ENCODE assay signal across 16 cellular contexts in genomic region chr11:36458129-36458918, GRCh38. TPM values are rescaled to one million over a fixed set of nuclear protein-coding genes. Genes with fewer than 3 reads are reported as not detected.
A peak's percentile ranks its signal among the peaks of the same experiment; 100 is the strongest.
DNase-seq lines count a peak whose midpoint lies in the region; ATAC-seq and TF ChIP-seq lines count a peak whose summit lies in the region.
"Had no signal": no experiment of that assay in that cellular context is flagged by ENCODE, and none has a peak within 500 bp of the region (broad histone marks: within the 10 kb centered on the region; RNA-seq: fewer than 3 reads in every experiment).

No MANE protein-coding gene starts in this region.

- no peaks in the 10 kb centered on the region for H3K9me3 Mint-ChIP-seq in endodermal cell
- H3K9me3 Mint-ChIP-seq in T-cell: no peaks in the 10 kb centered on the region
- H3K9me3 Mint-ChIP-seq: CD4-positive, alpha-beta memory T cell had no signal

- H3K9ac ChIP-seq in BLaER1 treated with 17β-estradiol and CSF1 and Interleukin-3, amounts not matched to agents 10 nM and 100 nM: no peak overlapping the region
- H3K9ac ChIP-seq in IMR-90 (ENCODE audit: low read depth, low read length) (no peak overlapping the region), endodermal cell (ENCODE audit: extremely low read depth, low read length, poor library complexity, severe bottlenecking) (no peak overlapping the region), neuronal stem cell (ENCODE audit: low read depth, low read length, poor library complexity) (no peak overlapping the region)
- H3K9ac ChIP-seq: SK-N-SH had no signal

- H3K27me3 Mint-ChIP-seq in endodermal cell (ENCODE audit: insufficient read depth) (peaks cover 57% of the 10 kb centered on the region), T-cell (peaks cover 0 to 3% of the 10 kb centered on the region in 2 donors)
- H3K27me3 Mint-ChIP-seq: CD4-positive, alpha-beta memory T cell had no signal

- H4K8ac ChIP-seq in IMR-90 (ENCODE audit: low read depth in 2 of 2, low read length in 2 of 2) (no peak overlapping the region), neuronal stem cell (ENCODE audit: low read depth, low read length) (peak overlapping the region; percentile 29)

- H2AK5ac ChIP-seq in IMR-90 (ENCODE audit: low read depth, low read length) (peak overlapping the region; percentile 64; the same call in 1 of the 2 replicates), neuronal stem cell (ENCODE audit: low read depth, low read length) (peak overlapping the region; percentile 43)

- in situ Hi-C loops in IMR-90 (cut with MboI; ENCODE audit: low sequenced_read_pairs): loop anchor here (25.0 kb wide), 1 partner anchor 846 kb away; the partner anchor contains the start of gene FJX1

- BruUV-seq in IMR-90 (replicated peaks; lab: Mats Ljungman, UMichigan): no TSS peak
- BruUV-seq in A673 (replicated peaks; lab: Mats Ljungman, UMichigan): no TSS peak

- TF ChIP-seq EP300 in suprapubic skin (IDR thresholded peaks at IDR 0.05): no peak

- ATAC-seq in IMR-90 (ENCODE audit: low read depth) (no peak), T-cell (replicated peaks in 1 of 4) (no peak)

- H3K27ac ChIP-seq in BLaER1 treated with 17β-estradiol and CSF1 and Interleukin-3, amounts not matched to agents 10 nM and 100 nM: no peak overlapping the region
- H3K27ac ChIP-seq in IMR-90 (ENCODE audit: insufficient read depth, low read length): no peak overlapping the region
- no peak overlapping the region for H3K27ac ChIP-seq in endodermal cell (ENCODE audit: low read depth, low read length)
- no peak overlapping the region for H3K27ac ChIP-seq in neuronal stem cell (replicated peaks; ENCODE audit: low read length)
- no peak overlapping the region for H3K27ac ChIP-seq in A673 (ENCODE audit: low read depth, low read length, poor library complexity, severe bottlenecking)
- no peak overlapping the region for H3K27ac ChIP-seq in suprapubic skin
- H3K27ac ChIP-seq: Peyer's patch had no signal

- H3K4ac ChIP-seq in IMR-90 (ENCODE audit: low read depth, low read length) (peak overlapping the region; percentile 39), neuronal stem cell (ENCODE audit: low read length) (no peak overlapping the region)

- no peak overlapping the region for H3K4me3 Mint-ChIP-seq in endodermal cell
- H3K4me3 Mint-ChIP-seq in T-cell: no peak overlapping the region

- peaks cover 4 to 23% (median 14%) of the 10 kb centered on the region in 11 experiments; a peak in 17 of 22 replicates for H3K36me3 ChIP-seq in BLaER1 treated with 17β-estradiol and CSF1 and Interleukin-3, amounts not matched to agents 10 nM and 100 nM
- H3K36me3 ChIP-seq in IMR-90 (ENCODE audit: control insufficient read depth, insufficient read depth, low read length) (no peaks in the 10 kb centered on the region), endodermal cell (ENCODE audit: control insufficient read depth, insufficient read depth, low read length) (no peaks in the 10 kb centered on the region), neuronal stem cell (replicated peaks in 1 of 2; ENCODE audit: control insufficient read depth in 2 of 2, insufficient read depth in 2 of 2, low read length in 2 of 2) (peaks cover 7 to 74% of the 10 kb centered on the region in 2 donors), A673 (ENCODE audit: insufficient read depth, low read length, poor library complexity, severe bottlenecking) (peaks cover 3% of the 10 kb centered on the region), suprapubic skin (no peaks in the 10 kb centered on the region)

- peaks cover 46 to 54% (median 51%) of the 10 kb centered on the region in 10 experiments for H3K4me1 ChIP-seq in BLaER1 treated with 17β-estradiol and CSF1 and Interleukin-3, amounts not matched to agents 10 nM and 100 nM
- peaks cover 34% of the 10 kb centered on the region for H3K4me1 ChIP-seq in IMR-90 (ENCODE audit: control insufficient read depth, insufficient read depth, low read length)
- H3K4me1 ChIP-seq in endodermal cell (ENCODE audit: control insufficient read depth, insufficient read depth, low read length): peaks cover 18% of the 10 kb centered on the region
- H3K4me1 ChIP-seq in neuronal stem cell (ENCODE audit: control insufficient read depth in 2 of 2, insufficient read depth in 1 of 2, low read depth in 1 of 2, low read length in 2 of 2): peaks cover 29 to 34% of the 10 kb centered on the region in 2 donors
- peaks cover 19% of the 10 kb centered on the region for H3K4me1 ChIP-seq in A673 (ENCODE audit: insufficient read depth, low read length, poor library complexity, severe bottlenecking)
- peaks cover 23% of the 10 kb centered on the region for H3K4me1 ChIP-seq in suprapubic skin
- H3K4me1 ChIP-seq: Peyer's patch had no signal

- peaks cover 36% of the 10 kb centered on the region for H3K9me1 ChIP-seq in IMR-90 (ENCODE audit: insufficient read depth, low read length)

- no peak overlapping the region for H2BK5ac ChIP-seq in IMR-90 (ENCODE audit: low read depth, low read length, poor library complexity, severe bottlenecking)
- no peak overlapping the region for H2BK5ac ChIP-seq in neuronal stem cell (ENCODE audit: low read length)

- TF ChIP-seq CTCF in IMR-90 (conservative IDR thresholded peaks at IDR 0.05; ENCODE audit: low read depth, low read length) (no peak), endodermal cell (conservative IDR thresholded peaks at IDR 0.05) (no peak), A673 (conservative IDR thresholded peaks at IDR 0.05; ENCODE audit: low read depth, low read length) (no peak), suprapubic skin (IDR thresholded peaks at IDR 0.05) (no peak)

- WGBS in IMR-90 (ENCODE audit: extremely low coverage in 2 of 2, insufficient read length in 1 of 2), 2 experiments: no CpG with 5 or more reads among the region's 8 CpGs
- 94 to 100% methylated on average over 3 to 8 of the region's 8 CpGs for WGBS in endodermal cell (ENCODE audit: insufficient coverage in 1 of 2, insufficient read length in 1 of 2), 2 experiments
- no CpG with 5 or more reads among the region's 8 CpGs for WGBS in neuronal stem cell (ENCODE audit: extremely low coverage in 2 of 2, insufficient read length in 2 of 2, insufficient replicate concordance in 1 of 2), 2 donors
- 93% methylated on average over 8 of the region's 8 CpGs for WGBS in suprapubic skin

- CTCF ChIA-PET in IMR-90 (lab: Yijun Ruan, JAX): no interaction called here
- CTCF ChIA-PET in A673 (lab: Charles Lee): no interaction called here
- CTCF ChIA-PET in T-cell (lab: Charles Lee): interaction anchor here in 1 of 2 donors (0.8 kb wide), 1 partner anchor 10 kb away, joined by 4 read pairs; no protein-coding TSS in a partner anchor

- peak overlapping the region in 8 of 11 experiments; percentile 2 to 35 (median 24); a peak in 6 of 22 replicates for H3K4me2 ChIP-seq in BLaER1 treated with 17β-estradiol and CSF1 and Interleukin-3, amounts not matched to agents 10 nM and 100 nM
- H3K4me2 ChIP-seq in IMR-90 (ENCODE audit: low read depth, low read length): no peak overlapping the region
- no peak overlapping the region for H3K4me2 ChIP-seq in neuronal stem cell (ENCODE audit: insufficient read depth, low read length, poor library complexity, severe bottlenecking)
- H3K4me2 ChIP-seq: SK-N-SH had no signal

- H3K27me3 ChIP-seq in BLaER1 treated with 17β-estradiol and CSF1 and Interleukin-3, amounts not matched to agents 10 nM and 100 nM: no peaks in the 10 kb centered on the region
- H3K27me3 ChIP-seq in IMR-90 (ENCODE audit: control insufficient read depth, insufficient read depth, low read length) (no peaks in the 10 kb centered on the region), endodermal cell (ENCODE audit: control insufficient read depth, insufficient read depth, low read length, poor library complexity, severe bottlenecking) (peaks cover 47% of the 10 kb centered on the region), neuronal stem cell (ENCODE audit: control insufficient read depth in 3 of 3, insufficient read depth in 3 of 3, low read depth in 1 of 3, low read length in 3 of 3) (no peaks in the 10 kb centered on the region), A673 (replicated peaks; ENCODE audit: insufficient read depth, low read depth, low read length, poor library complexity) (no peaks in the 10 kb centered on the region), suprapubic skin (no peaks in the 10 kb centered on the region)
- H3K27me3 ChIP-seq: Peyer's patch had no signal

- H4K20me1 ChIP-seq in BLaER1 treated with 17β-estradiol and CSF1 and Interleukin-3, amounts not matched to agents 10 nM and 100 nM: peaks cover 0 to 4% (median 0%) of the 10 kb centered on the region in 11 experiments; a peak in 2 of 22 replicates
- no peaks in the 10 kb centered on the region for H4K20me1 ChIP-seq in IMR-90 (ENCODE audit: insufficient read depth, low read length)

- no peak for TF ChIP-seq RAD21 in IMR-90 (IDR thresholded peaks at IDR 0.05; ENCODE audit: low read length)

- H3K23ac ChIP-seq in IMR-90 (ENCODE audit: low read depth, low read length) (no peak overlapping the region; the same call in 1 of the 2 replicates), neuronal stem cell (ENCODE audit: low read depth, low read length, poor library complexity) (no peak overlapping the region)

- no peak overlapping the region for H4K5ac ChIP-seq in IMR-90 (ENCODE audit: low read depth, low read length)

- dilution Hi-C loops in IMR-90 (cut with HindIII; ENCODE audit: low sequenced_read_pairs, unreplicated experiment): no loop called here

- H2BK120ac ChIP-seq in IMR-90 (ENCODE audit: low read depth, low read length) (peak overlapping the region; percentile 48), neuronal stem cell (ENCODE audit: low read depth, low read length) (no peak overlapping the region)

- DNase-seq in IMR-90 (no peak), endodermal cell (peak; percentile 28), neuronal stem cell (ENCODE audit: low spot score) (no peak), 8988T (no peak), A673 (ENCODE audit: low spot score) (no peak), suprapubic skin (ENCODE audit: low spot score in 2 of 2) (no peak), T-cell (no peak)
- DNase-seq: ACHN; CD4-positive, alpha-beta memory T cell; NCI-H1048; NCI-H446 treated with DMSO at 0.1 percent for 48 hours; NCI-H82; Peyer's patch; Right ventricle myocardium superior; SK-N-SH had no signal

- TF ChIP-seq POLR2A in IMR-90 (IDR thresholded peaks at IDR 0.05; ENCODE audit: low read depth, low read length) (no peak), suprapubic skin (IDR thresholded peaks at IDR 0.05) (no peak)

- H3K79me1 ChIP-seq in IMR-90 (ENCODE audit: low read depth in 1 of 2, low read length in 2 of 2) (peaks cover 0 to 9% of the 10 kb centered on the region in 2 experiments; a peak in 1 of 4 replicates), neuronal stem cell (ENCODE audit: low read depth, low read length) (no peaks in the 10 kb centered on the region)

- no peak overlapping the region for H3K56ac ChIP-seq in IMR-90 (ENCODE audit: extremely low read depth, insufficient read depth, low read length)

- peak overlapping the region; percentile 13; the same call in 1 of the 2 replicates for H3K14ac ChIP-seq in IMR-90 (replicated peaks; ENCODE audit: low read depth, low read length)
- no peak overlapping the region for H3K14ac ChIP-seq in neuronal stem cell (ENCODE audit: low read length)

- H3K9me3 ChIP-seq in BLaER1 treated with 17β-estradiol and CSF1 and Interleukin-3, amounts not matched to agents 10 nM and 100 nM (replicated peaks in 1 of 11): no peaks in the 10 kb centered on the region
- H3K9me3 ChIP-seq in IMR-90 (ENCODE audit: control insufficient read depth, insufficient read depth, low read length) (no peaks in the 10 kb centered on the region), endodermal cell (ENCODE audit: control insufficient read depth, low read length) (no peaks in the 10 kb centered on the region), neuronal stem cell (replicated peaks in 1 of 2; ENCODE audit: control insufficient read depth in 2 of 2, insufficient read depth in 1 of 2, low read depth in 1 of 2, low read length in 2 of 2) (no peaks in the 10 kb centered on the region), A673 (ENCODE audit: low read depth, low read length, poor library complexity, severe bottlenecking) (no peaks in the 10 kb centered on the region), suprapubic skin (no peaks in the 10 kb centered on the region)
- H3K9me3 ChIP-seq: Peyer's patch, SK-N-SH had no signal

- no peak overlapping the region for H3K4me3 ChIP-seq in BLaER1 treated with 17β-estradiol and CSF1 and Interleukin-3, amounts not matched to agents 10 nM and 100 nM
- H3K4me3 ChIP-seq in IMR-90 (ENCODE audit: insufficient read depth, low read depth, low read length): no peak overlapping the region
- H3K4me3 ChIP-seq in endodermal cell (ENCODE audit: low read length): no peak overlapping the region
- H3K4me3 ChIP-seq in neuronal stem cell (ENCODE audit: low read length in 2 of 2): no peak overlapping the region
- no peak overlapping the region for H3K4me3 ChIP-seq in A673 (ENCODE audit: low read depth, low read length, poor library complexity, severe bottlenecking)
- no peak overlapping the region for H3K4me3 ChIP-seq in suprapubic skin
- H3K4me3 ChIP-seq: Peyer's patch had no signal

- H2AK9ac ChIP-seq in IMR-90 (replicated peaks; ENCODE audit: low read depth, low read length, poor library complexity): no peak overlapping the region

- no peak overlapping the region for H2AFZ ChIP-seq in IMR-90 (replicated peaks; ENCODE audit: low read length, poor library complexity)
- no peak overlapping the region for H2AFZ ChIP-seq in neuronal stem cell (ENCODE audit: low read length)

- H3K4me1 Mint-ChIP-seq in endodermal cell: peaks cover 29% of the 10 kb centered on the region
- peaks cover 2 to 25% (median 7%) of the 10 kb centered on the region in 3 donors for H3K4me1 Mint-ChIP-seq in T-cell

- H2BK15ac ChIP-seq in IMR-90 (ENCODE audit: low read depth, low read length): peak overlapping the region; percentile 65; the same call in 1 of the 3 replicates
- peak overlapping the region; percentile 12 for H2BK15ac ChIP-seq in neuronal stem cell (ENCODE audit: low read length)

- intact Hi-C loops in IMR-90 (cut with micrococcal nuclease) (loop anchor here (5.0 kb wide), 1 partner anchor 81 kb away; no protein-coding TSS in a partner anchor), A673 (cut with micrococcal nuclease; ENCODE audit: unreplicated experiment) (no loop called here)

- H3K27ac Mint-ChIP-seq in endodermal cell (no peak overlapping the region), T-cell (no peak overlapping the region)
- H3K27ac Mint-ChIP-seq: CD4-positive, alpha-beta memory T cell had no signal

- peak overlapping the region; percentile 57; the same call in 1 of the 2 replicates for H2BK20ac ChIP-seq in IMR-90 (ENCODE audit: low read depth, low read length)

- no peak overlapping the region for H3K18ac ChIP-seq in IMR-90 (ENCODE audit: low read depth, low read length)
- peak overlapping the region; percentile 24 for H3K18ac ChIP-seq in neuronal stem cell (ENCODE audit: low read length)

- H4K91ac ChIP-seq in IMR-90 (ENCODE audit: insufficient read depth, low read depth, low read length): peak overlapping the region; percentile 51; the same call in 1 of the 2 replicates
- H4K91ac ChIP-seq in neuronal stem cell (ENCODE audit: low read depth, low read length, poor library complexity): no peak overlapping the region

- no peak overlapping the region for H2BK12ac ChIP-seq in neuronal stem cell (ENCODE audit: low read length)

- POLR2A ChIA-PET in IMR-90 (lab: Charles Lee; ENCODE audit: unreplicated experiment) (no interaction called here), A673 (lab: Charles Lee; ENCODE audit: low non-redundant PET) (no interaction called here), T-cell (lab: Charles Lee) (no interaction called here)

- H3K36me3 Mint-ChIP-seq in endodermal cell (ENCODE audit: low read depth): peaks cover 3% of the 10 kb centered on the region
- peaks cover 17% of the 10 kb centered on the region for H3K36me3 Mint-ChIP-seq in T-cell

RNA-seq across cellular contexts. Expression of gene TRAF6, which starts 51.7 kb away (rescaled TPM):
- total RNA-seq in IMR-90 (2012; rRNA removed): 15.3 and 17.6 TPM in 2 replicates
- 5.6 and 6.0 TPM in 2 replicates for polyA plus RNA-seq in IMR-90 (2012; rRNA removed)
- polyA plus RNA-seq in IMR-90 (2012; cell fraction: cytosol; rRNA removed): 1.5 and 1.9 TPM in 2 replicates
- polyA plus RNA-seq in IMR-90 (2012; cell fraction: nucleus; rRNA removed; ENCODE audit: low replicate concordance): 1.4 and 10.2 TPM in 2 replicates
- total RNA-seq in endodermal cell: 10 to 100 TPM; 10.0 to 11.4 TPM
- 11.5 TPM for polyA plus RNA-seq in endodermal cell (2013, experiment 1 of 2)
- polyA plus RNA-seq in endodermal cell (2013, experiment 2 of 2): 10.3 TPM
- polyA plus RNA-seq in neuronal stem cell (2013, experiment 1 of 2): 9.6 TPM
- polyA plus RNA-seq in neuronal stem cell (2013, experiment 2 of 2): 10.0 TPM
- 25.5 and 28.6 TPM in 2 replicates for total RNA-seq in A673 (2021)
- total RNA-seq in suprapubic skin: 10 to 100 TPM; 12.6 to 18.7 (median 18.6) TPM
- total RNA-seq in T-cell: 10 to 100 TPM; 17.3 to 26.0 (median 19.4) TPM

Comparison
In these comparisons a context has a peak if more than half of its experiments do, and no peak if none do; other contexts are left out.
1. H3K4me2 ChIP-seq: peak in BLaER1 treated with 17β-estradiol and CSF1 and Interleukin-3, amounts not matched to agents 10 nM and 100 nM (8 of 11); none in IMR-90 (single experiment) and neuronal stem cell (single experiment).